Comparison of ENCODE assay signal across 9 cellular contexts in genomic region chr12:20370001-20370381, GRCh38. TPM values are rescaled to one million over a fixed set of nuclear protein-coding genes. Genes with fewer than 3 reads are reported as not detected.
DNase-seq lines count a peak whose midpoint lies in the region; ATAC-seq and TF ChIP-seq lines count a peak whose summit lies in the region.
"Had no signal": no experiment of that assay in that cellular context is flagged by ENCODE, and none has a peak within 500 bp of the region (broad histone marks: within the 10 kb centered on the region; RNA-seq: fewer than 3 reads in every experiment).

No MANE protein-coding gene starts in this region.

- peaks cover 4% of the 10 kb centered on the region for H3K4me1 Mint-ChIP-seq in T-helper 17 cell

- H3K4me3 ChIP-seq in left ventricle myocardium inferior = peak overlapping the region; percentile 82
- H3K4me3 ChIP-seq in prostate gland = peak overlapping the region; percentile 37 to 44

- H3K27me3 ChIP-seq in left ventricle myocardium inferior (ENCODE audit: low read depth) = no peaks in the 10 kb centered on the region
- H3K27me3 ChIP-seq in prostate gland (replicated peaks; ENCODE audit: insufficient read depth) = no peaks in the 10 kb centered on the region

- H3K9me3 ChIP-seq in T-helper 17 cell (ENCODE audit: control insufficient read depth, low read length, poor library complexity, severe bottlenecking) (no peaks in the 10 kb centered on the region), left ventricle myocardium inferior (replicated peaks) (no peaks in the 10 kb centered on the region), prostate gland (no peaks in the 10 kb centered on the region)

- TF ChIP-seq CTCF in left ventricle myocardium inferior (IDR thresholded peaks at IDR 0.05; ENCODE audit: borderline replicate concordance) (no peak), prostate gland (IDR thresholded peaks at IDR 0.05) (no peak)

- no peaks in the 10 kb centered on the region for H3K36me3 Mint-ChIP-seq in T-helper 17 cell (ENCODE audit: low read depth)

- no peak for ATAC-seq in T-helper 17 cell
- ATAC-seq in HG03378 (IDR thresholded peaks at IDR 0.05; ENCODE audit: unreplicated experiment) = no peak
- no peak for ATAC-seq in HG03196 (IDR thresholded peaks at IDR 0.05; ENCODE audit: unreplicated experiment)

- peak overlapping the region; percentile 98 for H3K27ac ChIP-seq in left ventricle myocardium inferior (replicated peaks)
- peak overlapping the region; percentile 72 for H3K27ac ChIP-seq in prostate gland

- no peak for TF ChIP-seq POLR2A in prostate gland (IDR thresholded peaks at IDR 0.05)

- H3K4me1 ChIP-seq in left ventricle myocardium inferior = peaks cover 62% of the 10 kb centered on the region
- no peaks in the 10 kb centered on the region for H3K4me1 ChIP-seq in prostate gland (replicated peaks)

- no peak overlapping the region for H3K27ac Mint-ChIP-seq in T-helper 17 cell

- intact Hi-C loops in left ventricle myocardium inferior (cut with micrococcal nuclease) (no loop called here), prostate gland (cut with DNase I) (loop anchor here (5.0 to 10.0 kb wide), 3 partner anchors 175 to 625 kb away; no protein-coding TSS in a partner anchor)

- peak overlapping the region; percentile 67 for H3K4me3 Mint-ChIP-seq in T-helper 17 cell

- DNase-seq in EH (ENCODE audit: low read depth) (peak; percentile 43), T-helper 17 cell (no peak), left ventricle myocardium inferior (peak; percentile 38), prostate gland (ENCODE audit: low spot score) (peak; percentile 35), Kasumi-1 (lab: John Stamatoyannopoulos, UW) (no peak), superior temporal gyrus (ENCODE audit: extremely low spot score) (no peak)
- DNase-seq: NCI-H2171 treated with DMSO at 0.1 percent for 48 hours had no signal

- H3K36me3 ChIP-seq in left ventricle myocardium inferior (no peaks in the 10 kb centered on the region), prostate gland (no peaks in the 10 kb centered on the region)

- H3K27me3 Mint-ChIP-seq in T-helper 17 cell = peaks cover 65% of the 10 kb centered on the region

- WGBS in prostate gland = under 1% methylated on average over 21 of the region's 22 CpGs

RNA-seq across cellular contexts. Expression of gene PDE3A, which starts 1.7 kb away (rescaled TPM):
- total RNA-seq in T-helper 17 cell = 1 to 10 TPM in 1 of 2 donors, under 1 TPM in 1; 0.07 to 2.8 TPM
- total RNA-seq in left ventricle myocardium inferior = 161 TPM
- 1 to 10 TPM; 5.5 to 6.2 TPM for total RNA-seq in prostate gland

Comparison
In these comparisons a context has a peak if more than half of its experiments do, and no peak if none do; other contexts are left out.
1. DNase-seq: peak in EH (single experiment), left ventricle myocardium inferior (single experiment) and prostate gland (single experiment); none in T-helper 17 cell (0 of 3), Kasumi-1 (0 of 2) and superior temporal gyrus (single experiment).
2. RNA of gene PDE3A, which starts 1.7 kb away (total RNA-seq): 161 TPM in left ventricle myocardium inferior (single experiment); 5.5 to 6.2 TPM in prostate gland and 0.07 to 2.8 TPM in T-helper 17 cell; every median in the first group is over 10 times any median in the second.